20 cellular contexts compared by ENCODE assay signal in genomic region chr10:121495719-121496118, GRCh38.
DNase-seq lines count a peak whose midpoint lies in the region; ATAC-seq and TF ChIP-seq lines count a peak whose summit lies in the region.
"Had no signal": no experiment of that assay in that cellular context is flagged by ENCODE, and none has a peak within 500 bp of the region (broad histone marks: within the 10 kb centered on the region; RNA-seq: fewer than 3 reads in every experiment).

No MANE protein-coding gene starts in this region.

- H3K4me1 Mint-ChIP-seq in mesothelial cell of epicardium: peaks cover 49% of the 10 kb centered on the region

- no peaks in the 10 kb centered on the region for H3K9me3 ChIP-seq in upper lobe of right lung

- ATAC-seq in upper lobe of right lung: peak; percentile 76
- ATAC-seq: GM12878, HCT116, Panc1, Right ventricle myocardium inferior had no signal

- H3K27ac ChIP-seq in upper lobe of right lung: no peak overlapping the region
- H3K27ac ChIP-seq: GM23248, HL-60, SK-N-MC had no signal

- no peaks in the 10 kb centered on the region for H3K36me3 ChIP-seq in upper lobe of right lung

- H3K27ac Mint-ChIP-seq in mesothelial cell of epicardium: peak overlapping the region; percentile 4

- peak; percentile 27 for DNase-seq in astrocyte of the hippocampus (ENCODE audit: low read depth, low spot score)
- DNase-seq in iPS-NIHi11 (ENCODE audit: low spot score): peak; percentile 53
- DNase-seq in mesothelial cell of epicardium (ENCODE audit: low spot score in 2 of 2, unreplicated experiment in 2 of 2): no peak
- peak; percentile 67 for DNase-seq in upper lobe of right lung
- DNase-seq in DMS 273 (lab: John Stamatoyannopoulos, UW; ENCODE audit: unreplicated experiment): no peak
- DNase-seq in superior temporal gyrus (ENCODE audit: extremely low spot score): no peak
- no peak for DNase-seq in NCI-H1048 (lab: John Stamatoyannopoulos, UW)
- DNase-seq: GDM1, GM23248, MV-4-11, NCI-H1436 treated with DMSO at 0.1 percent for 48 hours, NCI-H2081, NCI-H510A treated with DMSO at 0.1 percent for 48 hours, NCI-H82 had no signal

- H3K9me3 Mint-ChIP-seq in mesothelial cell of epicardium: no peaks in the 10 kb centered on the region

- no peaks in the 10 kb centered on the region for H3K27me3 Mint-ChIP-seq in mesothelial cell of epicardium (ENCODE audit: low read depth)

- no peaks in the 10 kb centered on the region for H3K4me1 ChIP-seq in upper lobe of right lung

- intact Hi-C loops in upper lobe of right lung (cut with DNase I): no loop called here

- H3K4me3 ChIP-seq in upper lobe of right lung: no peak overlapping the region
- H3K4me3 ChIP-seq: GM12878, GM23248, SK-N-MC had no signal

- no peaks in the 10 kb centered on the region for H3K27me3 ChIP-seq in upper lobe of right lung

- TF ChIP-seq CTCF in mesothelial cell of epicardium (IDR thresholded peaks at IDR 0.05; ENCODE audit: unreplicated experiment): no peak
- TF ChIP-seq CTCF in upper lobe of right lung (IDR thresholded peaks at IDR 0.05): no peak

- no peak overlapping the region for H3K4me3 Mint-ChIP-seq in mesothelial cell of epicardium

- H3K36me3 Mint-ChIP-seq in mesothelial cell of epicardium: peaks cover 38% of the 10 kb centered on the region

Comparison
In these comparisons a context has a peak if more than half of its experiments do, and no peak if none do; other contexts are left out.
1. DNase-seq: peak in astrocyte of the hippocampus (single experiment), iPS-NIHi11 (single experiment) and upper lobe of right lung (single experiment); none in mesothelial cell of epicardium (0 of 2), DMS 273 (single experiment), superior temporal gyrus (single experiment) and NCI-H1048 (single experiment).